Comparison of ENCODE assay signal across 12 cellular contexts in the genomic region with DNA sequence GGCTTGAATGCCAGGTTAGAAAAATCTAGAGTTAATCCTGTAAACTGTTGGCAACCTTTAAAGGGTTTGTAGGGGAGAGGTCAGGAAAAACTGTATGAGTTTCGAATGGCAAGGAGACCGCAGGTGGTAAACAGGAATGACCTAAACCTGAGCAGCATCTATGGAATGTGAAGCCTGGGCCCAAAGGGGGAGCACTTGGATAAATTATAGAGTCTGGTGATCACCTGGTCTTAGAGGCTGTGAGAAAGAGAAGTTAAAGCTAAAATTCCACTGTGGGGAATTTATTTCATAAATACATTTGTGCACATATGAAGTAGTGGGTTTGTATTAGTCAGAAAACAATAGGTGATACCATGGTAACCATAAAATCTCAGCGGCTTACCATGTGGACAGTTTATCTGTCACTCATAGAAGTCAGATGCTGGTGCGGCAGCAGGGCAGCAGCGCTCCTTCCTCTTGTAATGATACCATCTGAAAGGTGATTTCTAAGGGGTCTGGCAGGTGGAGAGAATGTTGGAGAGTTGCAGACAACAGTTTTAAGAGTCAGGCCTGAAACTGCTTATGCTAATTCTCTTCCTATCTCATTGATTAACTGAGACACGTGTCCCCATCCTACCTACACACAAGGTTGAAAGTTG.
DNase-seq lines count a peak whose midpoint lies in the region; ATAC-seq and TF ChIP-seq lines count a peak whose summit lies in the region.
"Had no signal": no experiment of that assay in that cellular context is flagged by ENCODE, and none has a peak within 500 bp of the region (broad histone marks: within the 10 kb centered on the region; RNA-seq: fewer than 3 reads in every experiment).

No MANE protein-coding gene starts in this region.

- peak; percentile 12 for DNase-seq in BE2C
- DNase-seq in H7 = peak; percentile 21
- DNase-seq in SK-N-DZ (ENCODE audit: low spot score) = peak; percentile 38
- DNase-seq in fibroblast of pulmonary artery (ENCODE audit: low read depth) = peak; percentile 7
- DNase-seq in NCI-H446 treated with DMSO at 0.1 percent for 48 hours (lab: John Stamatoyannopoulos, UW) = no peak
- DNase-seq in posterior vena cava (ENCODE audit: low spot score) = no peak
- DNase-seq in activated CD4-positive, alpha-beta memory T cell treated with anti-CD3 and anti-CD28 coated beads, Interleukin-2, amount 10 ng/mL, durations not matched to agents 7 days and 5 days = no peak
- DNase-seq: activated CD4-positive, CD25-positive, alpha-beta regulatory T cell treated with anti-CD3 and anti-CD28 coated beads, Interleukin-2, amount 50 U/mL, for 72 hours; activated T-cell treated with anti-CD3 and anti-CD28 coated beads, Interleukin-2, amount 50 U/mL, for 72 hours; C1 segment of cervical spinal cord; HCEC 1CT had no signal

- H3K27me3 ChIP-seq in BE2C = no peaks in the 10 kb centered on the region
- H3K27me3 ChIP-seq in H7 (ENCODE audit: control insufficient read depth, insufficient read depth, low read length) = no peaks in the 10 kb centered on the region

- H3K36me3 ChIP-seq in BE2C (no peaks in the 10 kb centered on the region), H7 (replicated peaks; ENCODE audit: control insufficient read depth, insufficient read depth, low read length) (no peaks in the 10 kb centered on the region)

- H3K4me3 Mint-ChIP-seq in activated CD4-positive, alpha-beta memory T cell treated with anti-CD3 and anti-CD28 coated beads, Interleukin-2, amount 10 ng/mL, durations not matched to agents 7 days and 5 days = no peak overlapping the region
- H3K4me3 Mint-ChIP-seq: activated T-cell treated with anti-CD3 and anti-CD28 coated beads, Interleukin-2, amount 50 U/mL, for 72 hours had no signal

- no peaks in the 10 kb centered on the region for H3K27me3 Mint-ChIP-seq in activated CD4-positive, alpha-beta memory T cell treated with anti-CD3 and anti-CD28 coated beads, Interleukin-2, amount 10 ng/mL, durations not matched to agents 7 days and 5 days

- no peak overlapping the region for H3K4me3 ChIP-seq in BE2C (ENCODE audit: low read depth, low read length)
- H3K4me3 ChIP-seq in H7 (ENCODE audit: insufficient read depth, low read depth, low read length) = no peak overlapping the region
- H3K4me3 ChIP-seq in fibroblast of pulmonary artery (replicated peaks; ENCODE audit: low read depth, low read length) = no peak overlapping the region

- no peaks in the 10 kb centered on the region for H3K4me1 Mint-ChIP-seq in activated CD4-positive, alpha-beta memory T cell treated with anti-CD3 and anti-CD28 coated beads, Interleukin-2, amount 10 ng/mL, durations not matched to agents 7 days and 5 days

- H3K36me3 Mint-ChIP-seq in activated CD4-positive, alpha-beta memory T cell treated with anti-CD3 and anti-CD28 coated beads, Interleukin-2, amount 10 ng/mL, durations not matched to agents 7 days and 5 days (ENCODE audit: low read depth) = no peaks in the 10 kb centered on the region

- TF ChIP-seq CTCF in BE2C (IDR thresholded peaks at IDR 0.05; ENCODE audit: low read depth, low read length) (peak; percentile 60), fibroblast of pulmonary artery (IDR thresholded peaks at IDR 0.05; ENCODE audit: low read length, missing control alignments) (no peak)

- ATAC-seq in HG03460 (IDR thresholded peaks at IDR 0.05; ENCODE audit: unreplicated experiment) = no peak
- ATAC-seq: activated T-cell treated with anti-CD3 and anti-CD28 coated beads, Interleukin-2, amount 50 U/mL, for 72 hours had no signal

- CTCF ChIA-PET in activated CD4-positive, alpha-beta memory T cell treated with anti-CD3 and anti-CD28 coated beads, Interleukin-2, amount 10 ng/mL, durations not matched to agents 7 days and 5 days (lab: Charles Lee) = no interaction called here

- POLR2A ChIA-PET in activated CD4-positive, alpha-beta memory T cell treated with anti-CD3 and anti-CD28 coated beads, Interleukin-2, amount 10 ng/mL, durations not matched to agents 7 days and 5 days (lab: Charles Lee) = no interaction called here

- H3K4me1 ChIP-seq in BE2C = no peaks in the 10 kb centered on the region

- intact Hi-C loops in posterior vena cava (cut with DNase I) = no loop called here

- no peaks in the 10 kb centered on the region for H3K9me3 ChIP-seq in BE2C

- H3K9me3 Mint-ChIP-seq in activated CD4-positive, alpha-beta memory T cell treated with anti-CD3 and anti-CD28 coated beads, Interleukin-2, amount 10 ng/mL, durations not matched to agents 7 days and 5 days = peaks cover 2% of the 10 kb centered on the region
- H3K9me3 Mint-ChIP-seq: activated T-cell treated with anti-CD3 and anti-CD28 coated beads, Interleukin-2, amount 50 U/mL, for 72 hours had no signal

- no peak overlapping the region for H3K27ac Mint-ChIP-seq in activated CD4-positive, alpha-beta memory T cell treated with anti-CD3 and anti-CD28 coated beads, Interleukin-2, amount 10 ng/mL, durations not matched to agents 7 days and 5 days
- H3K27ac Mint-ChIP-seq: activated T-cell treated with anti-CD3 and anti-CD28 coated beads, Interleukin-2, amount 50 U/mL, for 72 hours had no signal

Comparison
In these comparisons a context has a peak if more than half of its experiments do, and no peak if none do; other contexts are left out.
1. DNase-seq: peak in BE2C (single experiment), H7 (single experiment), SK-N-DZ (single experiment) and fibroblast of pulmonary artery (single experiment); none in NCI-H446 treated with DMSO at 0.1 percent for 48 hours (single experiment), posterior vena cava (single experiment) and activated CD4-positive, alpha-beta memory T cell treated with anti-CD3 and anti-CD28 coated beads, Interleukin-2, amount 10 ng/mL, durations not matched to agents 7 days and 5 days (single experiment).